ENCODE assay signal across 8 cellular contexts in genomic region chr12:115911360-115911759, GRCh38.
"Had no signal": no experiment of that assay in that cellular context is flagged by ENCODE, and none has a peak within 500 bp of the region (broad histone marks: within the 10 kb centered on the region; RNA-seq: fewer than 3 reads in every experiment).

No MANE protein-coding gene starts in this region.

- DNase-seq: GOT3, H7, HFFc6, IMR-90, KBM-7 had no signal

- H3K27ac ChIP-seq: HL-60 had no signal

- H3K9me3 ChIP-seq: HAP-1 had no signal

- H3K9me3 Mint-ChIP-seq: HFFc6 had no signal

- H3K36me3 ChIP-seq: HAP-1 had no signal

- H3K27ac Mint-ChIP-seq: HFFc6 had no signal

- H3K4me3 ChIP-seq: HAP-1 had no signal

- ATAC-seq: HCT116 had no signal

- H3K4me3 Mint-ChIP-seq: HFFc6 had no signal
